Comparison of ENCODE assay signal across 7 cellular contexts in genomic region chr16:9159839-9160550, GRCh38.
DNase-seq lines count a peak whose midpoint lies in the region; ATAC-seq, FAIRE-seq and TF ChIP-seq lines count a peak whose summit lies in the region.

No MANE protein-coding gene starts in this region.

- H3K36me3 ChIP-seq in PC-9 (ENCODE audit: low read depth) (no peaks in the 10 kb centered on the region), breast epithelium (no peaks in the 10 kb centered on the region), kidney (ENCODE audit: control insufficient read depth in 1 of 2, insufficient read depth in 2 of 2, low read length in 2 of 2) (no peaks in the 10 kb centered on the region)

- H3K79me2 ChIP-seq in PC-9 (ENCODE audit: low read depth), result no peaks in the 10 kb centered on the region

- CTCF ChIA-PET in PC-9 (lab: Charles Lee), result interaction anchor here (0.6 kb wide), 3 partner anchors 108 to 397 kb away, joined by 3 to 6 read pairs (median 4); no protein-coding TSS in a partner anchor

- H4K20me1 ChIP-seq in PC-9 (ENCODE audit: insufficient read depth), result no peaks in the 10 kb centered on the region

- no peak overlapping the region for H3K9ac ChIP-seq in kidney (ENCODE audit: low read length in 2 of 2)

- intact Hi-C loops in PC-9 (cut with micrococcal nuclease; ENCODE audit: unreplicated experiment), result loop anchor here (1.0 kb wide), 2 partner anchors 1349 to 1577 kb away; no protein-coding TSS in a partner anchor
- intact Hi-C loops in breast epithelium (cut with DNase I; ENCODE audit: low total_unique reads), result no loop called here
- intact Hi-C loops in kidney (cut with DNase I), result no loop called here

- peak; percentile 65 for ATAC-seq in HG03354 (IDR thresholded peaks at IDR 0.05; ENCODE audit: poor library complexity, severe bottlenecking, unreplicated experiment)

- H3K9me3 ChIP-seq in PC-9 (ENCODE audit: insufficient read depth, low read depth) (no peaks in the 10 kb centered on the region), breast epithelium (no peaks in the 10 kb centered on the region), kidney (ENCODE audit: control insufficient read depth in 1 of 2, low read length in 2 of 2) (no peaks in the 10 kb centered on the region)

- no peaks in the 10 kb centered on the region for H3F3A ChIP-seq in PC-9 (ENCODE audit: insufficient read depth, low read depth)

- DNase-seq in ELF-1 (ENCODE audit: low read depth, low spot score) (peak; percentile 95), PC-9 (peak; percentile 45 to 86), breast epithelium (ENCODE audit: low spot score in 2 of 2) (peak; percentile 24 to 82), kidney (no peak)
- peak; percentile 23 to 27 (median 25) for DNase-seq in stimulated activated CD4-positive, alpha-beta T cell treated with anti-CD3 and anti-CD28 coated beads, TNF-alpha, amount 100 ng/mL, for 48 hours (ENCODE audit: low read depth in 3 of 3)
- no peak for DNase-seq in activated effector memory CD4-positive, alpha-beta T cell treated with Interleukin-2 at 50 U/mL for 16 hours

- peaks cover 6% of the 10 kb centered on the region; the same call in 1 of the 2 replicates for H3K27me3 ChIP-seq in PC-9 (ENCODE audit: insufficient read depth, low read depth)
- no peaks in the 10 kb centered on the region for H3K27me3 ChIP-seq in breast epithelium

- no peak overlapping the region for H3K4me2 ChIP-seq in PC-9

- BruUV-seq in PC-9 (replicated peaks; lab: Mats Ljungman, UMichigan), result no TSS peak

- no peak overlapping the region for H2AFZ ChIP-seq in PC-9

- H3K27ac ChIP-seq in PC-9 (no peak overlapping the region), breast epithelium (no peak overlapping the region), kidney (ENCODE audit: low read depth in 2 of 2, low read length in 2 of 2) (no peak overlapping the region)

- H3K4me1 ChIP-seq in PC-9 (replicated peaks; ENCODE audit: insufficient read depth) (no peaks in the 10 kb centered on the region), breast epithelium (no peaks in the 10 kb centered on the region), kidney (ENCODE audit: control insufficient read depth in 1 of 2, insufficient read depth in 1 of 2, low read depth in 1 of 2, low read length in 2 of 2) (no peaks in the 10 kb centered on the region)

- H3K9me2 ChIP-seq in PC-9 (ENCODE audit: insufficient read depth), result no peaks in the 10 kb centered on the region

- FAIRE-seq in kidney (lab: Jason Lieb, UNC), result no peak

- no peak for TF ChIP-seq POLR2A in breast epithelium (IDR thresholded peaks at IDR 0.05)

- TF ChIP-seq CTCF in PC-9 (conservative IDR thresholded peaks at IDR 0.05) (peak; percentile 96), breast epithelium (IDR thresholded peaks at IDR 0.05) (peak in 2 of 3 donors; percentile 49 to 63), kidney (IDR thresholded peaks at IDR 0.05; ENCODE audit: borderline replicate concordance, extremely low read depth, insufficient read depth) (peak; percentile 79)

- no peak overlapping the region for H3K4me3 ChIP-seq in PC-9
- no peak overlapping the region for H3K4me3 ChIP-seq in breast epithelium
- no peak overlapping the region for H3K4me3 ChIP-seq in kidney (ENCODE audit: low read length in 2 of 2)

- POLR2A ChIA-PET in PC-9 (lab: Charles Lee; ENCODE audit: unreplicated experiment), result no interaction called here

Comparison
In these comparisons a context has a peak if more than half of its experiments do, and no peak if none do; other contexts are left out.
1. DNase-seq: peak in ELF-1 (single experiment), PC-9 (2 of 2), breast epithelium (2 of 2) and stimulated activated CD4-positive, alpha-beta T cell treated with anti-CD3 and anti-CD28 coated beads, TNF-alpha, amount 100 ng/mL, for 48 hours (3 of 3); none in kidney (single experiment) and activated effector memory CD4-positive, alpha-beta T cell treated with Interleukin-2 at 50 U/mL for 16 hours (single experiment).
2. Peak in every context shown above with its lines, with median percentiles within 50 percentile points of each other: CTCF ChIP-seq.